20 cellular contexts compared by ENCODE assay signal in genomic region chr5:73066466-73066865, GRCh38. TPM values are rescaled to one million over a fixed set of nuclear protein-coding genes. Genes with fewer than 3 reads are reported as not detected.
DNase-seq lines count a peak whose midpoint lies in the region; ATAC-seq and TF ChIP-seq lines count a peak whose summit lies in the region.
"Had no signal": no experiment of that assay in that cellular context is flagged by ENCODE, and none has a peak within 500 bp of the region (broad histone marks: within the 10 kb centered on the region; RNA-seq: fewer than 3 reads in every experiment).

No MANE protein-coding gene starts in this region.

- in situ Hi-C loops in astrocyte of the cerebellum (cut with HindIII; ENCODE audit: low sequenced_read_pairs): no loop called here

- TF ChIP-seq CTCF in astrocyte of the cerebellum (IDR thresholded peaks at IDR 0.05; ENCODE audit: low read depth, low read length, missing control alignments) (no peak), left lung (IDR thresholded peaks at IDR 0.05) (no peak), lower lobe of right lung (IDR thresholded peaks at IDR 0.05) (no peak)

- H3K27me3 ChIP-seq in left lung: no peaks in the 10 kb centered on the region
- no peaks in the 10 kb centered on the region for H3K27me3 ChIP-seq in lower lobe of right lung (ENCODE audit: low read depth)
- H3K27me3 ChIP-seq: vagina had no signal

- H3K4me1 ChIP-seq in left lung: no peaks in the 10 kb centered on the region
- H3K4me1 ChIP-seq in lower lobe of right lung: no peaks in the 10 kb centered on the region
- H3K4me1 ChIP-seq: vagina had no signal

- no peak overlapping the region for H3K4me3 ChIP-seq in astrocyte of the cerebellum (ENCODE audit: low read depth, low read length)
- no peak overlapping the region for H3K4me3 ChIP-seq in left lung
- no peak overlapping the region for H3K4me3 ChIP-seq in lower lobe of right lung
- H3K4me3 ChIP-seq: K562, mucosa of descending colon, vagina had no signal

- intact Hi-C loops in left lung (cut with DNase I): no loop called here
- intact Hi-C loops in lower lobe of right lung (cut with DNase I): no loop called here

- no peak overlapping the region for H3K27ac ChIP-seq in left lung
- no peak overlapping the region for H3K27ac ChIP-seq in lower lobe of right lung
- H3K27ac ChIP-seq: vagina had no signal

- ATAC-seq in GM21529 (IDR thresholded peaks at IDR 0.05; ENCODE audit: unreplicated experiment) (no peak), left lung (no peak), lower lobe of right lung (no peak)
- ATAC-seq: K562, mucosa of descending colon had no signal

- H3K9me3 ChIP-seq in left lung (no peaks in the 10 kb centered on the region), lower lobe of right lung (no peaks in the 10 kb centered on the region)
- H3K9me3 ChIP-seq: mucosa of descending colon, vagina had no signal

- peak; percentile 31 for DNase-seq in AG20443 (ENCODE audit: low spot score)
- DNase-seq in HS-5 (ENCODE audit: low read depth): peak; percentile 67
- DNase-seq in astrocyte of the cerebellum (ENCODE audit: low read depth): peak; percentile 18
- DNase-seq in iris pigment epithelial cell (ENCODE audit: low read depth): peak; percentile 62
- DNase-seq in left lung: no peak
- no peak for DNase-seq in lower lobe of right lung
- no peak for DNase-seq in dermis blood vessel endothelial cell
- DNase-seq: activated gamma-delta T cell treated with Interleukin-2 at 50 U/mL for 16 hours; C1 segment of cervical spinal cord; DMS79; effector memory CD4-positive, alpha-beta T cell; head of caudate nucleus; kidney glomerular epithelial cell; mucosa of descending colon; occipital lobe; small intestine; stimulated activated naive CD4-positive, alpha-beta T cell had no signal

- H3K36me3 ChIP-seq in left lung: peaks cover 0 to 54% of the 10 kb centered on the region in 2 donors
- peaks cover 67% of the 10 kb centered on the region for H3K36me3 ChIP-seq in lower lobe of right lung

RNA-seq across cellular contexts. Expression of gene TMEM171, which starts 53.9 kb away (rescaled TPM):
- total RNA-seq in left lung (under 1 TPM; 0.32 to 0.37 TPM), lower lobe of right lung (not detected), dermis blood vessel endothelial cell (1.0 and 1.9 TPM in 2 replicates)
- total RNA-seq: K562, vagina had no signal

Comparison
In these comparisons a context has a peak if more than half of its experiments do, and no peak if none do; other contexts are left out.
1. DNase-seq: peak in AG20443 (single experiment), HS-5 (single experiment), astrocyte of the cerebellum (single experiment) and iris pigment epithelial cell (single experiment); none in left lung (0 of 2), lower lobe of right lung (single experiment) and dermis blood vessel endothelial cell (single experiment).